In genomic region chr9:109255394-109255793, GRCh38 we compare ENCODE assay signal across 28 cellular contexts.
DNase-seq lines count a peak whose midpoint lies in the region; ATAC-seq, FAIRE-seq and TF ChIP-seq lines count a peak whose summit lies in the region.
"Had no signal": no experiment of that assay in that cellular context is flagged by ENCODE, and none has a peak within 500 bp of the region (broad histone marks: within the 10 kb centered on the region; RNA-seq: fewer than 3 reads in every experiment).

No MANE protein-coding gene starts in this region.

- H3K9me3 ChIP-seq in liver (ENCODE audit: control insufficient read depth in 4 of 4, low read length in 3 of 4) (no peaks in the 10 kb centered on the region), HepG2 (ENCODE audit: low read length) (no peaks in the 10 kb centered on the region), right lobe of liver (no peaks in the 10 kb centered on the region), left lung (no peaks in the 10 kb centered on the region)
- H3K9me3 ChIP-seq: HAP-1 had no signal

- no peaks in the 10 kb centered on the region for H3K9me3 Mint-ChIP-seq in WTC11
- H3K9me3 Mint-ChIP-seq in type B pancreatic cell, result no peaks in the 10 kb centered on the region
- no peaks in the 10 kb centered on the region for H3K9me3 Mint-ChIP-seq in progenitor cell of endocrine pancreas (ENCODE audit: low read depth)
- H3K9me3 Mint-ChIP-seq: CD4-positive, alpha-beta memory T cell had no signal

- no peaks in the 10 kb centered on the region for H4K20me1 ChIP-seq in HepG2 (ENCODE audit: insufficient read depth, low read length)

- H3K4me3 ChIP-seq in liver (ENCODE audit: low read depth in 1 of 3, low read length in 3 of 3) (peak overlapping the region in 2 of 3 donors; percentile 40 to 50), HepG2 (replicated peaks in 1 of 3; ENCODE audit: insufficient read depth in 1 of 3, low read depth in 2 of 3, low read length in 3 of 3) (no peak overlapping the region), right lobe of liver (peak overlapping the region in 2 of 3 donors; percentile 8 to 24), left lung (no peak overlapping the region)
- H3K4me3 ChIP-seq: HAP-1, K562 had no signal

- H3K36me3 Mint-ChIP-seq in WTC11 (peaks cover 26% of the 10 kb centered on the region), type B pancreatic cell (peaks cover 9% of the 10 kb centered on the region), progenitor cell of endocrine pancreas (ENCODE audit: insufficient read depth) (no peaks in the 10 kb centered on the region)
- H3K36me3 Mint-ChIP-seq: CD4-positive, alpha-beta memory T cell had no signal

- CTCF ChIA-PET in HepG2 (lab: Yijun Ruan, JAX; ENCODE audit: low intra/inter-chr PET ratio, low total read pairs), result no interaction called here
- CTCF ChIA-PET in WTC11 (lab: Charles Lee), result no interaction called here

- H3K9ac ChIP-seq in liver (ENCODE audit: low read depth in 1 of 2, low read length in 2 of 2) (peak overlapping the region in 1 of 2 donors; percentile 94), HepG2 (ENCODE audit: insufficient read depth, low read depth, low read length) (no peak overlapping the region)

- no peaks in the 10 kb centered on the region for H3K27me3 ChIP-seq in liver (ENCODE audit: control insufficient read depth in 4 of 4, insufficient read depth in 4 of 4, low read length in 3 of 4)
- H3K27me3 ChIP-seq in HepG2 (ENCODE audit: control insufficient read depth in 1 of 2, insufficient read depth in 2 of 2, low read length in 2 of 2), result no peaks in the 10 kb centered on the region
- H3K27me3 ChIP-seq in right lobe of liver, result no peaks in the 10 kb centered on the region
- H3K27me3 ChIP-seq in left lung, result no peaks in the 10 kb centered on the region

- TF ChIP-seq EP300 in HepG2 (IDR thresholded peaks at IDR 0.05; ENCODE audit: low read depth in 2 of 2, low read length in 2 of 2) (no peak), HepG2 (CRISPR knock-in tag; IDR thresholded peaks at IDR 0.05; ENCODE audit: borderline replicate concordance) (no peak)

- no peak for TF ChIP-seq CTCF in liver (IDR thresholded peaks at IDR 0.05; ENCODE audit: low read depth, low read length, missing input control)
- no peak for TF ChIP-seq CTCF in HepG2 (CRISPR knock-in tag; IDR thresholded peaks at IDR 0.05)
- no peak for TF ChIP-seq CTCF in WTC11 (IDR thresholded peaks at IDR 0.05)
- TF ChIP-seq CTCF in right lobe of liver (IDR thresholded peaks at IDR 0.05), result no peak
- no peak for TF ChIP-seq CTCF in type B pancreatic cell (conservative IDR thresholded peaks at IDR 0.05)
- TF ChIP-seq CTCF in left lung (IDR thresholded peaks at IDR 0.05), result no peak
- no peak for TF ChIP-seq CTCF in progenitor cell of endocrine pancreas (IDR thresholded peaks at IDR 0.05; ENCODE audit: unreplicated experiment)

- H3K79me2 ChIP-seq in HepG2 (ENCODE audit: insufficient read depth, low read length), result no peaks in the 10 kb centered on the region

- intact Hi-C loops in HepG2 (cut with micrococcal nuclease; ENCODE audit: unreplicated experiment) (no loop called here), right lobe of liver (cut with DNase I) (no loop called here), left lung (cut with DNase I) (no loop called here)

- no peaks in the 10 kb centered on the region; the same call in 1 of the 2 replicates for H3K27me3 Mint-ChIP-seq in WTC11 (ENCODE audit: low read depth)
- no peaks in the 10 kb centered on the region for H3K27me3 Mint-ChIP-seq in type B pancreatic cell
- peaks cover 3% of the 10 kb centered on the region for H3K27me3 Mint-ChIP-seq in progenitor cell of endocrine pancreas

- H3K4me1 ChIP-seq in liver (ENCODE audit: control insufficient read depth in 4 of 4, insufficient read depth in 4 of 4, low read length in 3 of 4) (peaks cover 16 to 53% (median 48%) of the 10 kb centered on the region in 4 donors), HepG2 (ENCODE audit: insufficient read depth, low read length) (peaks cover 36% of the 10 kb centered on the region), right lobe of liver (peaks cover 0 to 49% (median 26%) of the 10 kb centered on the region in 4 donors), left lung (peaks cover 0 to 15% of the 10 kb centered on the region in 2 donors)
- H3K4me1 ChIP-seq: HAP-1 had no signal

- H3K4me1 Mint-ChIP-seq in WTC11 (peaks cover 57% of the 10 kb centered on the region), type B pancreatic cell (ENCODE audit: unreplicated experiment) (peaks cover 40% of the 10 kb centered on the region), progenitor cell of endocrine pancreas (ENCODE audit: low read depth) (peaks cover 15% of the 10 kb centered on the region)
- H3K4me1 Mint-ChIP-seq: CD4-positive, alpha-beta memory T cell had no signal

- peak overlapping the region; percentile 93 for H3K27ac ChIP-seq in liver (ENCODE audit: low read depth in 1 of 2, low read length in 2 of 2)
- no peak overlapping the region for H3K27ac ChIP-seq in HepG2 (ENCODE audit: extremely low read length, insufficient read depth, low read length)
- peak overlapping the region; percentile 76 to 98 (median 88) for H3K27ac ChIP-seq in right lobe of liver
- no peak overlapping the region for H3K27ac ChIP-seq in left lung
- H3K27ac ChIP-seq: HL-60, RWPE1 had no signal

- BruUV-seq in HepG2 (replicated peaks; lab: Mats Ljungman, UMichigan), result no TSS peak

- no peak overlapping the region for H2AFZ ChIP-seq in HepG2 (ENCODE audit: low read length)

- DNase-seq in HepG2 (ENCODE audit: low spot score) (no peak), WTC11 (ENCODE audit: low spot score) (no peak), right lobe of liver (peak in 2 of 3 donors; percentile 38 to 69), type B pancreatic cell (ENCODE audit: extremely low spot score, unreplicated experiment) (peak; percentile 16), NCI-H2171 treated with DMSO at 0.1 percent for 48 hours (lab: John Stamatoyannopoulos, UW) (no peak), left lung (no peak), progenitor cell of endocrine pancreas (ENCODE audit: low spot score, unreplicated experiment) (no peak)
- DNase-seq: C1 segment of cervical spinal cord; CD4-positive, alpha-beta memory T cell; COR-L47; DMS53; GOT3; Kasumi-1; MV-4-11; NCI-H1105; NCI-H1436 treated with DMSO at 0.1 percent for 48 hours; NCI-H187 treated with DMSO at 0.1 percent for 48 hours; NCI-H2107; NCI-H446; NCI-H524 treated with DMSO at 0.1 percent for 48 hours; NCI-H82; NK-92 treated with Interleukin-12 subunit alpha and Interleukin-12 subunit beta, amount 100 ng/mL, for 24 hours; SHP77 had no signal

- no peaks in the 10 kb centered on the region for H3K36me3 ChIP-seq in liver (ENCODE audit: control insufficient read depth in 4 of 4, insufficient read depth in 3 of 4, low read depth in 1 of 4, low read length in 3 of 4)
- peaks cover 1 to 24% of the 10 kb centered on the region in 2 experiments for H3K36me3 ChIP-seq in HepG2 (replicated peaks in 1 of 2; ENCODE audit: control insufficient read depth in 1 of 2, insufficient read depth in 2 of 2, low read length in 2 of 2)
- peaks cover 0 to 6% (median 0%) of the 10 kb centered on the region in 4 donors for H3K36me3 ChIP-seq in right lobe of liver
- H3K36me3 ChIP-seq in left lung, result no peaks in the 10 kb centered on the region

- H3K27ac Mint-ChIP-seq in WTC11 (peak overlapping the region; percentile 73; the same call in 1 of the 2 replicates), type B pancreatic cell (no peak overlapping the region), progenitor cell of endocrine pancreas (no peak overlapping the region)

- FAIRE-seq in HepG2 (lab: Jason Lieb, UNC), result no peak
- FAIRE-seq: K562 had no signal

- WGBS in liver, result 69% methylated on average over 15 of the region's 15 CpGs
- 97% methylated on average over 15 of the region's 15 CpGs for WGBS in HepG2 (ENCODE audit: low lambda C conversion rate)
- WGBS in right lobe of liver (ENCODE audit: insufficient coverage, low coverage, low lambda C conversion rate, missing lambda C conversion rate), result 69% methylated on average over 13 of the region's 15 CpGs

- no peak overlapping the region for H3K4me3 Mint-ChIP-seq in WTC11
- no peak overlapping the region for H3K4me3 Mint-ChIP-seq in type B pancreatic cell
- no peak overlapping the region for H3K4me3 Mint-ChIP-seq in progenitor cell of endocrine pancreas (ENCODE audit: low read depth)
- H3K4me3 Mint-ChIP-seq: CD4-positive, alpha-beta memory T cell had no signal

- H3K4me2 ChIP-seq in HepG2 (ENCODE audit: low read depth, low read length), result no peak overlapping the region

- no peak for TF ChIP-seq POLR2A in HepG2 (IDR thresholded peaks at IDR 0.05; ENCODE audit: insufficient read depth in 1 of 2, low read depth in 2 of 2, low read length in 2 of 2)
- TF ChIP-seq POLR2A in right lobe of liver (IDR thresholded peaks at IDR 0.05), result peak; percentile 24

- POLR2A ChIA-PET in HepG2 (lab: Yijun Ruan, JAX) (no interaction called here), WTC11 (lab: Charles Lee) (no interaction called here)

- TF ChIP-seq RAD21 in liver (IDR thresholded peaks at IDR 0.05) (peak in 1 of 2 donors; percentile 5), HepG2 (CRISPR knock-in tag; IDR thresholded peaks at IDR 0.05) (no peak)

- in situ Hi-C loops in HepG2 (cut with HindIII; ENCODE audit: extremely low pct_ligation_motif_present, low pct_unique_long_range_greater_than_20kb), result no loop called here

- no peak for ATAC-seq in HepG2
- no peak for ATAC-seq in WTC11
- ATAC-seq in right lobe of liver, result peak in 1 of 4 donors; percentile 26
- no peak for ATAC-seq in left lung
- ATAC-seq: K562 had no signal

TF ChIP-seq in liver, 16 proteins besides CTCF, POLR2A, EP300 and RAD21 (continues in another document):
- peak; percentile 56 for TF ChIP-seq MAX (IDR thresholded peaks at IDR 0.05)
- TF ChIP-seq SP1 (IDR thresholded peaks at IDR 0.05), result no peak

TF ChIP-seq in HepG2, 621 proteins besides CTCF, POLR2A, EP300 and RAD21:
- TF ChIP-seq MXD4 (CRISPR knock-in tag; IDR thresholded peaks at IDR 0.05), result no peak

TF ChIP-seq in WTC11, 78 proteins besides CTCF, POLR2A, EP300 and RAD21 (continues in another document):
- TF ChIP-seq ZMAT4 (CRISPR knock-in tag; IDR thresholded peaks at IDR 0.05), result no peak

Comparison
In these comparisons a context has a peak if more than half of its experiments do, and no peak if none do; other contexts are left out.
1. H3K27ac ChIP-seq: peak in liver (2 of 2) and right lobe of liver (3 of 3); none in HepG2 (single experiment) and left lung (0 of 2).
2. H3K4me3 ChIP-seq: peak in liver (2 of 3) and right lobe of liver (2 of 3); none in HepG2 (0 of 3) and left lung (0 of 2).
3. DNase-seq: peak in right lobe of liver (2 of 3) and type B pancreatic cell (single experiment); none in HepG2 (single experiment), WTC11 (single experiment), NCI-H2171 treated with DMSO at 0.1 percent for 48 hours (single experiment), left lung (0 of 2) and progenitor cell of endocrine pancreas (single experiment).